In the genomic region with DNA sequence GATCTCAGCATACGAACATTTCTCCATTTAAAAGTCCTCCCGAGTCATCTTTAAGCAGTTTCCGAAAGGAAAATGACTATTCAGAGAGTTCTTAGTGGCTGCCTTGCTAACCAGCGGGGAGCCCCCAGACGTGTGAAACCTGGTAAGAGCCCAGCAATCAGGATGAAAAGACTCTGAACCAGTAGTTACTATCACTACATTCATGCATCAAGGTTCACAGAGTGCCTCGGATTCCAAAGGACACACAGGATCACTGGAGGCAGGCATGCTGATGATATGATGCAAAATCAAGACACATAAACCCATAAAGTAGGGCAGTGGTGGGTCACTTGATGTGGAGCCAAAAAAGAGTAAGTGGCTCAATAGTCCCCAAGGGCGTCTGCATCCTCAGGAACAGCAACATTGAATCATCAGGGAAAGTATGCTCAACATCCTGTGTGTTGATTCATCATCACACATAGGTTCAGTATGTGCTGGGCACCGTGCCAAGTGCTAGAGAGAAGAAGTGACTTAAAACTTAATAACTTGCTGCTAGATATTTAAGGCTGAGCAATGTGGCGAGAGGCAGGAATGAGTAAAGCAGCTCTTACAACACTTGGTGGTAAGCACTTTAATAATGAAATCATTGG, we compare ENCODE assay signal across 10 cellular contexts. TPM values are rescaled to one million over a fixed set of nuclear protein-coding genes. Genes with fewer than 3 reads are reported as not detected.
DNase-seq lines count a peak whose midpoint lies in the region; ATAC-seq and TF ChIP-seq lines count a peak whose summit lies in the region.
"Had no signal": no experiment of that assay in that cellular context is flagged by ENCODE, and none has a peak within 500 bp of the region (broad histone marks: within the 10 kb centered on the region; RNA-seq: fewer than 3 reads in every experiment).

No MANE protein-coding gene starts in this region.

- H3K9me3 Mint-ChIP-seq in CD8-positive, alpha-beta memory T cell: peaks cover 0 to 2% (median 0%) of the 10 kb centered on the region in 5 donors

- peak in 4 of 5 donors; percentile 55 to 72 (median 66) for DNase-seq in CD8-positive, alpha-beta memory T cell
- DNase-seq in T-helper 9 cell: peak; percentile 74
- peak; percentile 100 for DNase-seq in astrocyte of the spinal cord (ENCODE audit: low read depth, low spot score)
- DNase-seq in inferior parietal cortex (ENCODE audit: extremely low spot score): peak; percentile 53
- peak; percentile 48 to 85 (median 63) for DNase-seq in stimulated activated CD4-positive, alpha-beta T cell treated with anti-CD3 and anti-CD28 coated beads, Interleukin-1b, Interleukin-23, amount 100 ng/mL, for 24 hours (ENCODE audit: low read depth in 4 of 4, low spot score in 1 of 4)
- DNase-seq in ecto neural progenitor cell (ENCODE audit: low spot score): no peak

- POLR2A ChIA-PET in CD8-positive, alpha-beta memory T cell (lab: Charles Lee): no interaction called here

- in situ Hi-C loops in astrocyte of the spinal cord (cut with HindIII; ENCODE audit: low sequenced_read_pairs): no loop called here

- H3K27me3 ChIP-seq in CD8-positive, alpha-beta memory T cell (ENCODE audit: insufficient read depth, low read length, poor library complexity, severe bottlenecking): no peaks in the 10 kb centered on the region

- peak overlapping the region in 6 of 7 donors; percentile 10 to 74 (median 53) for H3K4me3 Mint-ChIP-seq in CD8-positive, alpha-beta memory T cell
- H3K4me3 Mint-ChIP-seq: neural crest cell had no signal

- peak overlapping the region; percentile 31 to 97 (median 92) for H3K27ac Mint-ChIP-seq in CD8-positive, alpha-beta memory T cell

- no peaks in the 10 kb centered on the region for H3K36me3 ChIP-seq in CD8-positive, alpha-beta memory T cell (ENCODE audit: insufficient read depth, low read length)

- CTCF ChIA-PET in CD8-positive, alpha-beta memory T cell (lab: Charles Lee): no interaction called here

- no peaks in the 10 kb centered on the region for H3K36me3 Mint-ChIP-seq in CD8-positive, alpha-beta memory T cell

- H3K4me1 Mint-ChIP-seq in CD8-positive, alpha-beta memory T cell: peaks cover 4 to 25% (median 18%) of the 10 kb centered on the region in 3 donors
- H3K4me1 Mint-ChIP-seq: neural crest cell had no signal

- no peaks in the 10 kb centered on the region for H3K4me1 ChIP-seq in CD8-positive, alpha-beta memory T cell (ENCODE audit: insufficient read depth, low read length)

- TF ChIP-seq CTCF in astrocyte of the spinal cord (IDR thresholded peaks at IDR 0.05; ENCODE audit: low read depth, low read length): no peak

- H3K27ac ChIP-seq in CD8-positive, alpha-beta memory T cell (ENCODE audit: low read depth, low read length): no peak overlapping the region

- peaks cover 2 to 23% of the 10 kb centered on the region in 2 donors for H3K27me3 Mint-ChIP-seq in CD8-positive, alpha-beta memory T cell

- ATAC-seq in HG03432 (IDR thresholded peaks at IDR 0.05; ENCODE audit: unreplicated experiment) (peak; percentile 81), HG02970 (IDR thresholded peaks at IDR 0.05; ENCODE audit: low FRiP score, unreplicated experiment) (no peak)

- H3K4me3 ChIP-seq in CD8-positive, alpha-beta memory T cell (ENCODE audit: low read length): no peak overlapping the region
- H3K4me3 ChIP-seq in astrocyte of the spinal cord (ENCODE audit: low read depth, low read length): peak overlapping the region; percentile 45

- no peaks in the 10 kb centered on the region for H3K9me3 ChIP-seq in CD8-positive, alpha-beta memory T cell (ENCODE audit: low read length)

RNA-seq across cellular contexts. Expression of a gene that starts 4.4 kb away (rescaled TPM):
- total RNA-seq in CD8-positive, alpha-beta memory T cell: 1 to 10 TPM; 3.5 to 5.0 TPM
- polyA plus RNA-seq in CD8-positive, alpha-beta memory T cell: 0.63 TPM
- total RNA-seq: H1, neural crest cell had no signal
- polyA plus RNA-seq: H1 had no signal

RNA-seq across cellular contexts. Expression of a gene that starts 53.4 kb away (rescaled TPM):
- total RNA-seq in CD8-positive, alpha-beta memory T cell: not detected
- not detected for polyA plus RNA-seq in CD8-positive, alpha-beta memory T cell
- total RNA-seq: neural crest cell had no signal
